Comparison of ENCODE assay signal across 8 cellular contexts in the genomic region with DNA sequence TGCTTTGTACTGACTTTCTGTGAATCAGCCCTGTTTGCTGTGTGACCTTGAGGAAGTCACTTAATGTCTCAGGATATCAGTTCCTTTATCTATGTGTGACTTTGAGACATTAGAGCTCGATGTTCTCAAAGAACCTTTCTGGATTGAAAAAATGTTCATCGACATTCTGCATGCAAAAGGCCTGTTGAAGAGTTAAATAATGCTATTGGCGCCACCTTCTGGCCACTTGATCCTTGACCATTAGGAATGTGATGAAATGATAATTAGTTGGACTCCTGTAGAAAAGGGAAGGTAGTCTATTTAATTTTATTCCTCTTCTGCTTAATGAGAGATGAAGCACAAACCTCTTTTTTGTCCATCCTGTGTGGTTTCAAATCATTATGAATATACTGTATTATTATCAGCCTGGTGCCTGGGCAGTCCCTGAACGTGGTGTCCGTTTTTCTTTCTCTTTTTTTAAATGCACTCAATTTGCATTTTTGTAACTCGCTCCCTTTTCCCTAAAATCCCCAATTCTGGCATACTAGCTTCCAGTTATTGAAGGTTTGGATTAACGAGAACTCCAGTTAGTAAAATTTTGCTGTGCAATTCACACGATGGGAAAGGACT. TPM values are rescaled to one million over a fixed set of nuclear protein-coding genes. Genes with fewer than 3 reads are reported as not detected.
DNase-seq lines count a peak whose midpoint lies in the region; ATAC-seq, FAIRE-seq and TF ChIP-seq lines count a peak whose summit lies in the region.
"Had no signal": no experiment of that assay in that cellular context is flagged by ENCODE, and none has a peak within 500 bp of the region (broad histone marks: within the 10 kb centered on the region; RNA-seq: fewer than 3 reads in every experiment).

No MANE protein-coding gene starts in this region.

- H2AFZ ChIP-seq in K562 (ENCODE audit: low read depth, low read length) = peak overlapping the region; percentile 37; the same call in 1 of the 2 replicates

- WGBS in K562 (ENCODE audit: insufficient coverage, low coverage, missing lambda C conversion rate) = 3% methylated on average over 8 of the region's 8 CpGs

- FAIRE-seq in K562 (lab: Jason Lieb, UNC) = peak; percentile 98

- peak; percentile 76 to 88 for TF ChIP-seq RAD21 in K562 (CRISPR knock-in tag; conservative IDR thresholded peaks at IDR 0.05 in 1 of 2, IDR thresholded peaks at IDR 0.05 in 1 of 2)

- H3K9me1 ChIP-seq in K562 (ENCODE audit: control insufficient read depth, insufficient read depth, low read length) = no peaks in the 10 kb centered on the region

- H3K36me3 ChIP-seq in MG63 (no peaks in the 10 kb centered on the region), K562 (ENCODE audit: control insufficient read depth, insufficient read depth, low read length) (no peaks in the 10 kb centered on the region)

- ATAC-seq in K562 (peak; percentile 84), HG02970 (IDR thresholded peaks at IDR 0.05; ENCODE audit: low FRiP score, unreplicated experiment) (no peak)

- no peak overlapping the region for H3K9ac ChIP-seq in K562 (ENCODE audit: insufficient read depth in 1 of 2, low read depth in 2 of 2, low read length in 2 of 2)

- no peak overlapping the region for H3K4me3 ChIP-seq in MG63
- H3K4me3 ChIP-seq in K562 = no peak overlapping the region

- POLR2A ChIA-PET in RWPE1 (lab: Yijun Ruan, JAX; ENCODE audit: low non-redundant PET) = interaction anchor here (0.7 kb wide), 1 partner anchor 139 kb away, joined by 3 read pairs; no protein-coding TSS in a partner anchor
- POLR2A ChIA-PET in K562 (lab: Yijun Ruan, JAX) = interaction anchor here (0.6 to 1.3 kb wide), 4 partner anchors 9 to 1477 kb away, joined by 3 to 5 read pairs (median 3); a partner anchor contains a TSS

- TF ChIP-seq CTCF in RWPE1 (conservative IDR thresholded peaks at IDR 0.05; ENCODE audit: low read depth) (peak; percentile 73), K562 (IDR thresholded peaks at IDR 0.05 in 2 of 3, conservative IDR thresholded peaks at IDR 0.05 in 1 of 3; ENCODE audit: insufficient read depth in 2 of 3, low read depth in 1 of 3, low read length in 3 of 3) (peak; percentile 54 to 87 (median 69); a peak in 5 of 6 replicates)

- no peak for TF ChIP-seq EP300 in K562 (IDR thresholded peaks at IDR 0.05; ENCODE audit: low read length)

- in situ Hi-C loops in K562 (cut with MboI) = loop anchor here (25.0 kb wide), 1 partner anchor 681 kb away; no protein-coding TSS in a partner anchor

- DNase-seq in GM03348 (ENCODE audit: low spot score) (peak; percentile 76), MG63 (peak; percentile 31), RWPE1 (ENCODE audit: low spot score) (peak; percentile 63), K562 (ENCODE audit: extremely low read depth in 1 of 4, low spot score in 3 of 4) (peak; percentile 58 to 82 (median 64)), iris pigment epithelial cell (ENCODE audit: low read depth) (peak; percentile 54)
- peak; percentile 28 for DNase-seq in stimulated activated CD4-positive, alpha-beta T cell treated with anti-CD3 and anti-CD28 coated beads, Interleukin-4, amount 100 ng/mL, for 1 hour

- H3K79me2 ChIP-seq in K562 (ENCODE audit: control insufficient read depth, insufficient read depth, low read length) = no peaks in the 10 kb centered on the region

- intact Hi-C loops in K562 (cut with micrococcal nuclease) = loop anchor here (1.0 to 10.0 kb wide), 4 partner anchors 127 to 498 kb away; a partner anchor contains a TSS

- TF ChIP-seq POLR2A in K562 (conservative IDR thresholded peaks at IDR 0.05) = no peak

- CTCF ChIA-PET in RWPE1 (lab: Yijun Ruan, JAX) (interaction anchor here (0.6 to 0.8 kb wide), 4 partner anchors 10 to 131 kb away, joined by 3 to 4 read pairs (median 4); no protein-coding TSS in a partner anchor), K562 (lab: Yijun Ruan, JAX; ENCODE audit: low intra/inter-chr PET ratio) (interaction anchor here (1.1 to 2.7 kb wide), 4 partner anchors 127 to 398 kb away, joined by 3 to 14 read pairs (median 8); no protein-coding TSS in a partner anchor)

- H3K4me2 ChIP-seq in K562 (ENCODE audit: insufficient read depth, low read length) = no peak overlapping the region

- H4K20me1 ChIP-seq in K562 (replicated peaks; ENCODE audit: control insufficient read depth, insufficient read depth, low read length) = 0 out of 2 replicates have a peak, but pooled peaks cover 4% of the 10 kb centered on the region

- no TSS peak for BruUV-seq in K562 (replicated peaks; lab: Mats Ljungman, UMichigan)

- H3K27me3 ChIP-seq in MG63 (no peaks in the 10 kb centered on the region), K562 (ENCODE audit: control insufficient read depth in 2 of 2, insufficient read depth in 2 of 2, low read length in 2 of 2) (peaks cover 7 to 44% of the 10 kb centered on the region in 2 experiments; a peak in 4 of 5 replicates)

- H3K9me3 ChIP-seq in MG63 (no peaks in the 10 kb centered on the region), K562 (replicated peaks; ENCODE audit: control insufficient read depth, insufficient read depth, low read depth, low read length) (no peaks in the 10 kb centered on the region)

- peaks cover 0 to 4% of the 10 kb centered on the region in 2 experiments; a peak in 2 of 5 replicates for H3K4me1 ChIP-seq in K562 (replicated peaks in 1 of 2; ENCODE audit: control insufficient read depth in 2 of 2, insufficient read depth in 2 of 2, low read length in 2 of 2)

- H3K27ac ChIP-seq in RWPE1 (no peak overlapping the region), K562 (ENCODE audit: extremely low read depth, low read depth, low read length) (no peak overlapping the region)

TF ChIP-seq in K562, 482 proteins besides CTCF, POLR2A, EP300 and RAD21 (continues in another document):
- TF ChIP-seq GATA2 (CRISPR knock-in tag; IDR thresholded peaks at IDR 0.05) = peak; percentile 51; the same call in 1 of the 2 replicates
- TF ChIP-seq TEAD4 (IDR thresholded peaks at IDR 0.05; ENCODE audit: low read length) = peak; percentile 30; the same call in 1 of the 2 replicates
- no peak for TF ChIP-seq TEAD4 (CRISPR knock-in tag; IDR thresholded peaks at IDR 0.05; ENCODE audit: borderline replicate concordance)
- TF ChIP-seq, protein P1, sequence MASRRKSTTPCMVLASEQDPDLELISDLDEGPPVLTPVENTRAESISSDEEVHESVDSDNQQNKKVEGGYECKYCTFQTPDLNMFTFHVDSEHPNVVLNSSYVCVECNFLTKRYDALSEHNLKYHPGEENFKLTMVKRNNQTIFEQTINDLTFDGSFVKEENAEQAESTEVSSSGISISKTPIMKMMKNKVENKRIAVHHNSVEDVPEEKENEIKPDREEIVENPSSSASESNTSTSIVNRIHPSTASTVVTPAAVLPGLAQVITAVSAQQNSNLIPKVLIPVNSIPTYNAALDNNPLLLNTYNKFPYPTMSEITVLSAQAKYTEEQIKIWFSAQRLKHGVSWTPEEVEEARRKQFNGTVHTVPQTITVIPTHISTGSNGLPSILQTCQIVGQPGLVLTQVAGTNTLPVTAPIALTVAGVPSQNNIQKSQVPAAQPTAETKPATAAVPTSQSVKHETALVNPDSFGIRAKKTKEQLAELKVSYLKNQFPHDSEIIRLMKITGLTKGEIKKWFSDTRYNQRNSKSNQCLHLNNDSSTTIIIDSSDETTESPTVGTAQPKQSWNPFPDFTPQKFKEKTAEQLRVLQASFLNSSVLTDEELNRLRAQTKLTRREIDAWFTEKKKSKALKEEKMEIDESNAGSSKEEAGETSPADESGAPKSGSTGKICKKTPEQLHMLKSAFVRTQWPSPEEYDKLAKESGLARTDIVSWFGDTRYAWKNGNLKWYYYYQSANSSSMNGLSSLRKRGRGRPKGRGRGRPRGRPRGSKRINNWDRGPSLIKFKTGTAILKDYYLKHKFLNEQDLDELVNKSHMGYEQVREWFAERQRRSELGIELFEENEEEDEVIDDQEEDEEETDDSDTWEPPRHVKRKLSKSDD (conservative IDR thresholded peaks at IDR 0.05; ENCODE audit: low read length) = no peak

RNA-seq across cellular contexts. Expression of a gene that starts 20.7 kb away (rescaled TPM):
- not detected in 2 replicates for total RNA-seq in MG63 (2014; rRNA removed; shearing (Covaris generic); ENCODE audit: low replicate concordance)
- total RNA-seq in K562 (2011; cell fraction: chromatin; rRNA removed; ENCODE audit: low replicate concordance) = not detected in 2 replicates
- not detected in 2 replicates for total RNA-seq in K562 (2011; cell fraction: nucleolus; rRNA removed)
- total RNA-seq in K562 (2011; cell fraction: nucleoplasm; rRNA removed) = not detected in 2 replicates
- total RNA-seq in K562 (2014; rRNA removed) = not detected in 2 replicates
- total RNA-seq in K562 (2014; rRNA removed; fragmentation: Illumina TruSeq; extraction: Trizol) = not detected in 2 replicates
- total RNA-seq in K562 (2015; rRNA removed; fragmentation: Illumina TruSeq; extraction: Trizol) = not detected in 2 replicates
- total RNA-seq in K562 (2021) = not detected in 2 replicates
- not detected in 2 replicates for polyA plus RNA-seq in K562 (2011; rRNA removed)
- not detected in 2 replicates for polyA plus RNA-seq in K562 (2011; cell fraction: cytosol; rRNA removed)
- not detected in 2 replicates for polyA plus RNA-seq in K562 (2011; cell fraction: nucleus; rRNA removed)
- not detected in 2 replicates for polyA plus RNA-seq in K562 (2012)
- not detected in 2 replicates for polyA plus RNA-seq in K562 (2014; fragmentation: Illumina TruSeq; extraction: Trizol)
- not detected for polyA plus RNA-seq in K562 (2014; fragmentation: Nextera tagmentation; extraction: Ambion mirVana)
- not detected in 2 replicates for polyA plus RNA-seq in K562 (2014; rRNA removed)
- not detected in 2 replicates for polyA minus RNA-seq in K562 (2011; rRNA and poly(A)+ RNA removed)
- not detected in 2 replicates for polyA minus RNA-seq in K562 (2011; cell fraction: cytosol; rRNA and poly(A)+ RNA removed)
- polyA minus RNA-seq in K562 (2011; cell fraction: nucleus; rRNA and poly(A)+ RNA removed) = not detected in 2 replicates
- total RNA-seq: subcutaneous adipose tissue had no signal

RNA-seq across cellular contexts. Expression of a gene that starts 54.2 kb away (rescaled TPM):
- 124 and 125 TPM in 2 replicates for total RNA-seq in MG63 (2014; rRNA removed; shearing (Covaris generic); ENCODE audit: low replicate concordance)
- total RNA-seq in K562 (2011; cell fraction: chromatin; rRNA removed; ENCODE audit: low replicate concordance) = 61.5 and 103 TPM in 2 replicates
- total RNA-seq in K562 (2011; cell fraction: nucleolus; rRNA removed) = 44.7 and 51.1 TPM in 2 replicates
- 61.4 and 65.7 TPM in 2 replicates for total RNA-seq in K562 (2011; cell fraction: nucleoplasm; rRNA removed)
- 93.2 and 103 TPM in 2 replicates for total RNA-seq in K562 (2014; rRNA removed)
- total RNA-seq in K562 (2014; rRNA removed; fragmentation: Illumina TruSeq; extraction: Trizol) = 115 and 124 TPM in 2 replicates
- total RNA-seq in K562 (2015; rRNA removed; fragmentation: Illumina TruSeq; extraction: Trizol) = 96.7 and 101 TPM in 2 replicates
- 86.7 and 95.1 TPM in 2 replicates for total RNA-seq in K562 (2021)
- polyA plus RNA-seq in K562 (2011; rRNA removed) = 143 and 183 TPM in 2 replicates
- 127 and 140 TPM in 2 replicates for polyA plus RNA-seq in K562 (2011; cell fraction: cytosol; rRNA removed)
- polyA plus RNA-seq in K562 (2011; cell fraction: nucleus; rRNA removed) = 99.0 and 115 TPM in 2 replicates
- 70.6 and 73.3 TPM in 2 replicates for polyA plus RNA-seq in K562 (2012)
- polyA plus RNA-seq in K562 (2014; fragmentation: Illumina TruSeq; extraction: Trizol) = 126 and 162 TPM in 2 replicates
- 100 to 1,000 TPM; 114 to 172 TPM for polyA plus RNA-seq in K562 (2014; fragmentation: Nextera tagmentation; extraction: Ambion mirVana)
- polyA plus RNA-seq in K562 (2014; rRNA removed) = 99.1 and 110 TPM in 2 replicates
- polyA minus RNA-seq in K562 (2011; rRNA and poly(A)+ RNA removed) = 104 and 133 TPM in 2 replicates
- 59.1 and 62.5 TPM in 2 replicates for polyA minus RNA-seq in K562 (2011; cell fraction: cytosol; rRNA and poly(A)+ RNA removed)
- polyA minus RNA-seq in K562 (2011; cell fraction: nucleus; rRNA and poly(A)+ RNA removed) = 32.4 and 53.8 TPM in 2 replicates
